1 cellular context compared by ENCODE assay signal in genomic region chr10:124912052-124912435, GRCh38.
TF ChIP-seq lines count a peak whose summit lies in the region.

No MANE protein-coding gene starts in this region.

TF ChIP-seq in K562, 482 proteins besides CTCF, POLR2A, EP300 and RAD21:
- TF ChIP-seq SPI1 (IDR thresholded peaks at IDR 0.05; ENCODE audit: borderline replicate concordance, low read depth, low read length) (0 out of 2 replicates have a peak, but pooled peaks have one; percentile 15), ZNF384 (IDR thresholded peaks at IDR 0.05; ENCODE audit: low read depth, low read length) (peak; percentile 50), PKNOX1 (IDR thresholded peaks at IDR 0.05) (peak; percentile 48), CHCHD3 (CRISPR knock-in tag; IDR thresholded peaks at IDR 0.05) (no peak), TEAD4 (IDR thresholded peaks at IDR 0.05; ENCODE audit: low read length) (0 out of 2 replicates have a peak, but pooled peaks have one; percentile 3), TEAD4 (CRISPR knock-in tag; IDR thresholded peaks at IDR 0.05; ENCODE audit: borderline replicate concordance) (no peak)
